9 cellular contexts compared by ENCODE assay signal in the genomic region with DNA sequence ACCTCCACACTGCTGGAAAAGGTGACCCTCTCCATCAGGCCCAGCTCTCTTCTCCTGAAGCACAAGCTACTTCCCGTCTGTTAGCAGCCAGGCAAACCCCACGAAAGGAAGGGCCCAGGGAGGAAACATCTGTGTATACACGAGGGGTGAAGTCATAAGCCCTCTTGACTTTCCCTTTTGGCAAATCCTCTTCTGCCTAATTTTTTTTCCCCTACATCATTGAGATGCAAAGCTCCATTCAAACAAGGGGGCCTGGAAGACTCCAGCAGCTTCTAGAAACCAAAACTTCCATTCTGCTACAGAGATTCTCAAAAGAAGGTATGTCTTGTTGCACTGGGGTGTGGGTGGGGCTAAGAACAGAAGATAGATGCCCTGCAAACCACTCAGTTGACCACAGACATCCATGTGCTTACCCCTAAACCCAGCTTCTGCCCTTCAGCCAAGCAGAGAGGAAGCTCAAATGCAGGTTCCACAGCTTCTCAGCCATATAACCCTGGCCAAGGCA.
DNase-seq lines count a peak whose midpoint lies in the region; ATAC-seq and TF ChIP-seq lines count a peak whose summit lies in the region.
"Had no signal": no experiment of that assay in that cellular context is flagged by ENCODE, and none has a peak within 500 bp of the region (broad histone marks: within the 10 kb centered on the region; RNA-seq: fewer than 3 reads in every experiment).

No MANE protein-coding gene starts in this region.

- H3K9me3 Mint-ChIP-seq in naive thymus-derived CD8-positive, alpha-beta T cell = peaks cover 0 to 5% (median 0%) of the 10 kb centered on the region in 9 donors

- H3K27me3 Mint-ChIP-seq in naive thymus-derived CD8-positive, alpha-beta T cell = peaks cover 0 to 13% (median 0%) of the 10 kb centered on the region in 5 donors

- TF ChIP-seq CTCF in GM06990 (IDR thresholded peaks at IDR 0.05; ENCODE audit: insufficient read depth, low read length, poor library complexity, severe bottlenecking) (no peak), HFF-Myc (IDR thresholded peaks at IDR 0.05; ENCODE audit: low read depth, low read length, missing control alignments) (no peak), mucosa of descending colon (IDR thresholded peaks at IDR 0.05) (no peak), lower leg skin (IDR thresholded peaks at IDR 0.05) (no peak)

- peak overlapping the region in 2 of 10 donors; percentile 22 to 34 for H3K4me3 Mint-ChIP-seq in naive thymus-derived CD8-positive, alpha-beta T cell

- 39 to 55% methylated on average over 3 of the region's 3 CpGs for WGBS in lower leg skin, 2 donors

- no peaks in the 10 kb centered on the region for H3K9me3 ChIP-seq in mucosa of descending colon
- H3K9me3 ChIP-seq: testis had no signal

- H3K27me3 ChIP-seq in GM06990 (replicated peaks; ENCODE audit: control insufficient read depth, insufficient read depth, low read length) = no peaks in the 10 kb centered on the region
- H3K27me3 ChIP-seq: testis had no signal

- TF ChIP-seq POLR2A in lower leg skin (IDR thresholded peaks at IDR 0.05) = no peak

- H3K4me3 ChIP-seq in GM06990 (replicated peaks; ENCODE audit: low read depth, low read length) = peak overlapping the region; percentile 60
- no peak overlapping the region for H3K4me3 ChIP-seq in HFF-Myc (replicated peaks; ENCODE audit: low read depth, low read length)
- no peak overlapping the region for H3K4me3 ChIP-seq in mucosa of descending colon
- H3K4me3 ChIP-seq in lower leg skin (ENCODE audit: low read depth, poor library complexity, severe bottlenecking) = no peak overlapping the region
- H3K4me3 ChIP-seq: testis had no signal

- intact Hi-C loops in mucosa of descending colon (cut with DNase I, micrococcal nuclease) = no loop called here
- intact Hi-C loops in lower leg skin (cut with DNase I; ENCODE audit: low total_unique reads) = no loop called here

- peak; percentile 62 for DNase-seq in GM06990 (ENCODE audit: extremely low read depth, insufficient read length)
- peak; percentile 25 for DNase-seq in HFF-Myc (ENCODE audit: extremely low read depth, low read depth)
- peak; percentile 38 for DNase-seq in SKM-1 (lab: John Stamatoyannopoulos, UW; ENCODE audit: unreplicated experiment)
- DNase-seq in mucosa of descending colon = peak in 1 of 3 donors; percentile 42
- DNase-seq in dedifferentiated amniotic fluid mesenchymal stem cell (ENCODE audit: extremely low spot score) = no peak
- DNase-seq in lower leg skin (ENCODE audit: low spot score in 2 of 2) = no peak
- DNase-seq in ureter (ENCODE audit: low spot score) = no peak
- no peak for DNase-seq in naive thymus-derived CD8-positive, alpha-beta T cell
- DNase-seq: testis had no signal

- H3K36me3 Mint-ChIP-seq in naive thymus-derived CD8-positive, alpha-beta T cell = peaks cover 0 to 1% (median 0%) of the 10 kb centered on the region in 3 donors

- POLR2A ChIA-PET in naive thymus-derived CD8-positive, alpha-beta T cell (lab: Charles Lee) = no interaction called here

- ATAC-seq in mucosa of descending colon = peak; percentile 55
- no peak for ATAC-seq in naive thymus-derived CD8-positive, alpha-beta T cell

- peaks cover 0 to 54% (median 10%) of the 10 kb centered on the region in 4 donors for H3K4me1 Mint-ChIP-seq in naive thymus-derived CD8-positive, alpha-beta T cell

- H3K36me3 ChIP-seq in GM06990 (ENCODE audit: control insufficient read depth, insufficient read depth, low read length) = no peaks in the 10 kb centered on the region
- no peaks in the 10 kb centered on the region for H3K36me3 ChIP-seq in mucosa of descending colon (ENCODE audit: low read depth)

- no peaks in the 10 kb centered on the region for H3K4me1 ChIP-seq in mucosa of descending colon (ENCODE audit: low read depth)

- peak overlapping the region in 1 of 10 donors; percentile 66 for H3K27ac Mint-ChIP-seq in naive thymus-derived CD8-positive, alpha-beta T cell

Comparison
In these comparisons a context has a peak if more than half of its experiments do, and no peak if none do; other contexts are left out.
1. DNase-seq: peak in GM06990 (single experiment), HFF-Myc (single experiment) and SKM-1 (single experiment); none in dedifferentiated amniotic fluid mesenchymal stem cell (single experiment), lower leg skin (0 of 2), ureter (single experiment) and naive thymus-derived CD8-positive, alpha-beta T cell (0 of 10).